In genomic region chr9:113471143-113471542, GRCh38 we compare ENCODE assay signal across 17 cellular contexts.
"Had no signal": no experiment of that assay in that cellular context is flagged by ENCODE, and none has a peak within 500 bp of the region (broad histone marks: within the 10 kb centered on the region; RNA-seq: fewer than 3 reads in every experiment).

No MANE protein-coding gene starts in this region.

- H3K27ac Mint-ChIP-seq: activated CD4-positive, alpha-beta T cell treated with anti-CD3 and anti-CD28 coated beads, Interleukin-2, amount 10 ng/mL, durations not matched to agents 7 days and 5 days; activated CD8-positive, alpha-beta T cell treated with anti-CD3 and anti-CD28 coated beads, Interleukin-2, amount 10 ng/mL, durations not matched to agents 7 days and 5 days; nephron; T-helper 1 cell treated with Interleukin-12 subunit alpha and Interleukin-12 subunit beta and Interleukin-4 antibody, amounts not matched to agents 30 μg/mL and 1 μg/mL, for 36 hours had no signal

- H3K4me1 Mint-ChIP-seq: activated CD4-positive, alpha-beta T cell treated with anti-CD3 and anti-CD28 coated beads, Interleukin-2, amount 10 ng/mL, durations not matched to agents 7 days and 5 days had no signal

- H3K4me3 Mint-ChIP-seq: activated CD4-positive, alpha-beta T cell treated with anti-CD3 and anti-CD28 coated beads, Interleukin-2, amount 10 ng/mL, durations not matched to agents 7 days and 5 days; activated CD8-positive, alpha-beta T cell treated with anti-CD3 and anti-CD28 coated beads, Interleukin-2, amount 10 ng/mL, durations not matched to agents 7 days and 5 days; nephron; T-helper 1 cell treated with Interleukin-12 subunit alpha and Interleukin-12 subunit beta and Interleukin-4 antibody, amounts not matched to agents 30 μg/mL and 1 μg/mL, for 36 hours had no signal

- H3K4me1 ChIP-seq: esophagus squamous epithelium had no signal

- H3K27ac ChIP-seq: esophagus squamous epithelium had no signal

- H3K27me3 ChIP-seq: esophagus squamous epithelium had no signal

- ATAC-seq: activated CD4-positive, CD25-positive, alpha-beta regulatory T cell treated with anti-CD3 and anti-CD28 coated beads, Interleukin-2, amount 50 U/mL, for 24 hours; activated CD8-positive, alpha-beta T cell treated with anti-CD3 and anti-CD28 coated beads, Interleukin-2, amount 10 ng/mL, durations not matched to agents 7 days and 5 days; left lobe of liver had no signal

- H3K36me3 ChIP-seq: esophagus squamous epithelium had no signal

- H3K9me3 ChIP-seq: esophagus squamous epithelium had no signal

- H3K27me3 Mint-ChIP-seq: progenitor cell of endocrine pancreas had no signal

- H3K4me3 ChIP-seq: esophagus squamous epithelium had no signal

- DNase-seq: activated CD4-positive, alpha-beta T cell treated with anti-CD3 and anti-CD28 coated beads, Interleukin-2, amount 10 ng/mL, durations not matched to agents 7 days and 5 days; activated CD8-positive, alpha-beta memory T cell treated with anti-CD3 and anti-CD28 coated beads, Interleukin-2, amount 50 U/mL, for 48 hours; activated CD8-positive, alpha-beta T cell treated with anti-CD3 and anti-CD28 coated beads, Interleukin-2, amount 10 ng/mL, durations not matched to agents 7 days and 5 days; activated effector memory CD4-positive, alpha-beta T cell treated with anti-CD3 and anti-CD28 coated beads, Interleukin-2, amount 50 U/mL, for 16 hours; activated naive CD4-positive, alpha-beta T cell treated with anti-CD3 and anti-CD28 coated beads, Interleukin-2, amount 50 U/mL, for 16 hours; activated T-cell treated with anti-CD3 and anti-CD28 coated beads, Interleukin-2, amount 50 U/mL, for 48 hours; dermis blood vessel endothelial cell; effector memory CD4-positive, alpha-beta T cell; esophagus squamous epithelium; mammary epithelial cell; midbrain; occipital lobe had no signal
